28 cellular contexts compared by ENCODE assay signal in genomic region chr7:8509601-8510000, GRCh38.
"Had no signal": no experiment of that assay in that cellular context is flagged by ENCODE, and none has a peak within 500 bp of the region (broad histone marks: within the 10 kb centered on the region; RNA-seq: fewer than 3 reads in every experiment).

No MANE protein-coding gene starts in this region.

- H3K4me1 ChIP-seq: stomach, suprapubic skin, testis, thyroid gland, tibial artery, tibial nerve, transverse colon, upper lobe of left lung, upper lobe of right lung, uterus, vagina had no signal

- H3K9me3 Mint-ChIP-seq: stimulated activated memory B cell treated with anti-CD40 and anti-IgM and Interleukin-4, amounts not matched to agents 10 μg/mL and 1 μg/mL and 100 μg/mL, for 72 hours; stimulated activated naive B cell treated with anti-CD40 and anti-IgM and Interleukin-4, amounts not matched to agents 10 μg/mL and 1 μg/mL and 100 μg/mL, for 72 hours; stimulated activated naive CD8-positive, alpha-beta T cell treated with anti-CD3 and anti-CD28 coated beads, Interleukin-15, Interleukin-2, amounts not matched to agents 100 ng/mL and 50 ng/mL, for 24 hours; type B pancreatic cell had no signal

- H3K27ac Mint-ChIP-seq: stimulated activated effector memory CD8-positive, alpha-beta T cell treated with anti-CD3 and anti-CD28 coated beads, Interleukin-12 subunit alpha, Interleukin-12 subunit beta, amount 100 ng/mL, for 72 hours; stimulated activated memory B cell treated with anti-CD40 and anti-IgM and Interleukin-4, amounts not matched to agents 10 μg/mL and 1 μg/mL and 100 μg/mL, for 72 hours; stimulated activated naive B cell treated with anti-CD40 and anti-IgM and Interleukin-4, amounts not matched to agents 10 μg/mL and 1 μg/mL and 100 μg/mL, for 72 hours; stimulated activated naive CD8-positive, alpha-beta T cell treated with anti-CD3 and anti-CD28 coated beads, Interleukin-15, amount 100 ng/mL, for 72 hours; stimulated activated naive CD8-positive, alpha-beta T cell treated with anti-CD3 and anti-CD28 coated beads, Interleukin-15, Interleukin-2, amounts not matched to agents 100 ng/mL and 50 ng/mL, for 24 hours; type B pancreatic cell had no signal

- H3K4me3 Mint-ChIP-seq: stimulated activated effector memory CD8-positive, alpha-beta T cell treated with anti-CD3 and anti-CD28 coated beads, Interleukin-12 subunit alpha, Interleukin-12 subunit beta, amount 100 ng/mL, for 72 hours; stimulated activated memory B cell treated with anti-CD40 and anti-IgM and Interleukin-4, amounts not matched to agents 10 μg/mL and 1 μg/mL and 100 μg/mL, for 72 hours; stimulated activated naive B cell treated with anti-CD40 and anti-IgM and Interleukin-4, amounts not matched to agents 10 μg/mL and 1 μg/mL and 100 μg/mL, for 72 hours; stimulated activated naive CD8-positive, alpha-beta T cell treated with anti-CD3 and anti-CD28 coated beads, Interleukin-15, amount 100 ng/mL, for 72 hours; stimulated activated naive CD8-positive, alpha-beta T cell treated with anti-CD3 and anti-CD28 coated beads, Interleukin-15, Interleukin-2, amounts not matched to agents 100 ng/mL and 50 ng/mL, for 24 hours; type B pancreatic cell had no signal

- H3K4me3 ChIP-seq: stomach, suprapubic skin, testis, thoracic aorta, thyroid gland, tibial artery, tibial nerve, transverse colon, upper lobe of left lung, upper lobe of right lung, uterus, vagina had no signal

- H3K36me3 ChIP-seq: stomach, suprapubic skin, thoracic aorta, thyroid gland, tibial artery, tibial nerve, transverse colon, upper lobe of left lung, upper lobe of right lung, uterus, vagina had no signal

- H3K9me3 ChIP-seq: stomach, suprapubic skin, testis, thoracic aorta, thyroid gland, tibial artery, tibial nerve, transverse colon, upper lobe of left lung, upper lobe of right lung, uterus, vagina had no signal

- H3K27ac ChIP-seq: stomach, suprapubic skin, testis, thoracic aorta, thyroid gland, tibial artery, tibial nerve, transverse colon, upper lobe of left lung, upper lobe of right lung, uterus, vagina had no signal

- ATAC-seq: stimulated activated effector memory CD8-positive, alpha-beta T cell treated with anti-CD3 and anti-CD28 coated beads, Interleukin-12 subunit alpha, Interleukin-12 subunit beta, amount 100 ng/mL, for 72 hours; stimulated activated memory B cell treated with anti-CD40 and anti-IgM and Interleukin-4, amounts not matched to agents 10 μg/mL and 1 μg/mL and 100 μg/mL, for 72 hours; stimulated activated naive B cell treated with anti-CD40 and anti-IgM and Interleukin-4, amounts not matched to agents 10 μg/mL and 1 μg/mL and 100 μg/mL, for 72 hours; stimulated activated naive CD8-positive, alpha-beta T cell treated with anti-CD3 and anti-CD28 coated beads, Interleukin-15, amount 100 ng/mL, for 72 hours; stimulated activated naive CD8-positive, alpha-beta T cell treated with anti-CD3 and anti-CD28 coated beads, Interleukin-15, Interleukin-2, amounts not matched to agents 100 U/mL and 50 U/mL, for 24 hours; upper lobe of right lung had no signal

- H3K36me3 Mint-ChIP-seq: stimulated activated effector memory CD8-positive, alpha-beta T cell treated with anti-CD3 and anti-CD28 coated beads, Interleukin-12 subunit alpha, Interleukin-12 subunit beta, amount 100 ng/mL, for 72 hours; stimulated activated memory B cell treated with anti-CD40 and anti-IgM and Interleukin-4, amounts not matched to agents 10 μg/mL and 1 μg/mL and 100 μg/mL, for 72 hours; stimulated activated naive B cell treated with anti-CD40 and anti-IgM and Interleukin-4, amounts not matched to agents 10 μg/mL and 1 μg/mL and 100 μg/mL, for 72 hours; type B pancreatic cell had no signal

- DNase-seq: stimulated activated CD4-positive, alpha-beta T cell treated with anti-CD3 and anti-CD28 coated beads, Interleukin-2, amount 100 ng/mL, for 48 hours; stimulated activated CD4-positive, alpha-beta T cell treated with anti-CD3 and anti-CD28 coated beads, Interleukin-4, amount 100 ng/mL, for 1 hour; stimulated activated CD4-positive, alpha-beta T cell treated with anti-CD3 and anti-CD28 coated beads, Interleukin-4, amount 100 ng/mL, for 24 hours; stimulated activated CD4-positive, alpha-beta T cell treated with anti-CD3 and anti-CD28 coated beads, Interleukin-4, amount 100 ng/mL, for 4 hours; stimulated activated CD8-positive, alpha-beta memory T cell treated with anti-CD3 and anti-CD28 coated beads, Interleukin-4, amount 100 ng/mL, for 48 hours; stimulated activated naive B cell treated with anti-CD40 and anti-IgM and Interleukin-4, amounts not matched to agents 10 μg/mL and 1 μg/mL and 100 μg/mL, for 72 hours; stimulated activated naive CD4-positive, alpha-beta T cell; stimulated activated naive CD4-positive, alpha-beta T cell treated with Interleukin-2 at 50 U/mL for 16 hours; stimulated activated naive CD8-positive, alpha-beta T cell treated with anti-CD3 and anti-CD28 coated beads, Interleukin-15, amount 100 ng/mL, for 72 hours; stimulated activated naive CD8-positive, alpha-beta T cell treated with anti-CD3 and anti-CD28 coated beads, Interleukin-15, Interleukin-2, amounts not matched to agents 100 U/mL and 50 U/mL, for 24 hours; stomach; substantia nigra; testis; thyroid gland; tibial artery; transverse colon; trophoblast cell; upper lobe of left lung; upper lobe of right lung; uterus had no signal

- H3K27me3 ChIP-seq: stomach, suprapubic skin, testis, thyroid gland, tibial artery, tibial nerve, transverse colon, upper lobe of left lung, upper lobe of right lung, uterus, vagina had no signal

- H3K4me1 Mint-ChIP-seq: stimulated activated effector memory CD8-positive, alpha-beta T cell treated with anti-CD3 and anti-CD28 coated beads, Interleukin-12 subunit alpha, Interleukin-12 subunit beta, amount 100 ng/mL, for 72 hours; stimulated activated memory B cell treated with anti-CD40 and anti-IgM and Interleukin-4, amounts not matched to agents 10 μg/mL and 1 μg/mL and 100 μg/mL, for 72 hours; stimulated activated naive B cell treated with anti-CD40 and anti-IgM and Interleukin-4, amounts not matched to agents 10 μg/mL and 1 μg/mL and 100 μg/mL, for 72 hours; stimulated activated naive CD8-positive, alpha-beta T cell treated with anti-CD3 and anti-CD28 coated beads, Interleukin-15, amount 100 ng/mL, for 72 hours had no signal

- H3K27me3 Mint-ChIP-seq: stimulated activated memory B cell treated with anti-CD40 and anti-IgM and Interleukin-4, amounts not matched to agents 10 μg/mL and 1 μg/mL and 100 μg/mL, for 72 hours; stimulated activated naive CD8-positive, alpha-beta T cell treated with anti-CD3 and anti-CD28 coated beads, Interleukin-15, Interleukin-2, amounts not matched to agents 100 ng/mL and 50 ng/mL, for 24 hours had no signal
